In genomic region chr12:52877242-52877641, GRCh38 we compare ENCODE assay signal across 1 cellular context.
TF ChIP-seq lines count a peak whose summit lies in the region.

No MANE protein-coding gene starts in this region.

TF ChIP-seq in K562, 482 proteins besides CTCF, POLR2A, EP300 and RAD21:
- TF ChIP-seq SAP30 (IDR thresholded peaks at IDR 0.05; ENCODE audit: borderline replicate concordance, insufficient read depth, low read depth, low read length, poor library complexity, severe bottlenecking) (no peak), KDM1A (IDR thresholded peaks at IDR 0.05) (0 out of 4 replicates have a peak, but pooled peaks of 1 of the 2 experiments have one; percentile 7), BCOR (IDR thresholded peaks at IDR 0.05) (peak; percentile 36; the same call in 1 of the 2 replicates), FOXK2 (conservative IDR thresholded peaks at IDR 0.05 in 1 of 2, IDR thresholded peaks at IDR 0.05 in 1 of 2; ENCODE audit: low read depth in 2 of 2) (peak in 1 of 2 experiments; percentile 40; a peak in 1 of 4 replicates), KLF16 (IDR thresholded peaks at IDR 0.05) (no peak), MAX (CRISPR knock-in tag; IDR thresholded peaks at IDR 0.05) (0 out of 2 replicates have a peak, but pooled peaks have one; percentile 34), HDAC1 (IDR thresholded peaks at IDR 0.05) (peak in 1 of 2 experiments; percentile 48; a peak in 1 of 4 replicates), LEF1 (IDR thresholded peaks at IDR 0.05) (0 out of 2 replicates have a peak, but pooled peaks have one; percentile 21), PRMT5 (CRISPR knock-in tag; IDR thresholded peaks at IDR 0.05) (no peak), ELF4 (CRISPR knock-in tag; IDR thresholded peaks at IDR 0.05) (0 out of 2 replicates have a peak, but pooled peaks have one; percentile 40), BHLHE40 (IDR thresholded peaks at IDR 0.05; ENCODE audit: low read length) (peak; percentile 92)
